14 cellular contexts compared by ENCODE assay signal in the genomic region with DNA sequence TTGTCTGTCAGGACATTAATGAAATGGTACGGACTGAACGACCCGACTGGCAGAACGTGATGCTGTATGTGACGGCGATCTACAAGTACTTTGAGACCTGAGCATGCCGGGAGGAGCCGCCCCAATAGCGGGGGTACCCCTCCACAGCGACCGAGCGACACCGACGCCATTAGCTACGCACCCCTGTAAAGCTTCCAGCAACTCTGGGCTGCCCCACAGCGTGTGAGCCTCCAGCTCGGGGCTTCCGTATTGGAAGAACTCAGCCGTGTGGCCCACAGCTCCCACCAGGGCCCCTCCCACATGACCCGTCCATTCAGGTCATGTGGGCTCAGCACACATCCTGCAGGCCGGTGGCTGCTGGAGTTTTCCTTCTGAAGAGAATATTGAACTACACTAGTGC. TPM values are rescaled to one million over a fixed set of nuclear protein-coding genes. Genes with fewer than 3 reads are reported as not detected.
"Had no signal": no experiment of that assay in that cellular context is flagged by ENCODE, and none has a peak within 500 bp of the region (broad histone marks: within the 10 kb centered on the region; RNA-seq: fewer than 3 reads in every experiment).

No MANE protein-coding gene starts in this region.

- DNase-seq: activated CD4-positive, alpha-beta T cell treated with anti-CD3 and anti-CD28 coated beads, Interleukin-2, amount 50 U/mL, for 4 hours; activated CD8-positive, alpha-beta memory T cell treated with anti-CD3 and anti-CD28 coated beads, Interleukin-2, amount 50 U/mL, for 48 hours; activated naive CD4-positive, alpha-beta T cell treated with Interleukin-2 at 50 U/mL for 16 hours; activated naive CD8-positive, alpha-beta T cell treated with anti-CD3 and anti-CD28 coated beads, Interleukin-2, amount 50 U/mL, for 24 hours; activated T-cell treated with anti-CD3 and anti-CD28 coated beads, Interleukin-2, amount 50 U/mL, for 4 hours; left lung; stimulated activated CD4-positive, alpha-beta T cell treated with anti-CD3 and anti-CD28 coated beads, Interleukin-4, amount 100 ng/mL, for 1 hour; stimulated activated naive CD8-positive, alpha-beta T cell treated with anti-CD3 and anti-CD28 coated beads, Interleukin-15, Interleukin-2, amounts not matched to agents 100 U/mL and 50 U/mL, for 24 hours; T-helper 9 cell; upper lobe of left lung had no signal

- H3K4me3 ChIP-seq: left lung, upper lobe of left lung had no signal

- H3K9me3 ChIP-seq: left lung, neutrophil, upper lobe of left lung had no signal

- H2AFZ ChIP-seq: parathyroid adenoma had no signal

- H3K9ac ChIP-seq: parathyroid adenoma had no signal

- H3K79me2 ChIP-seq: parathyroid adenoma had no signal

- H3K4me1 ChIP-seq: parathyroid adenoma had no signal

- H3K27me3 ChIP-seq: left lung, neutrophil, upper lobe of left lung had no signal

- ATAC-seq: activated naive CD8-positive, alpha-beta T cell treated with anti-CD3 and anti-CD28 coated beads, Interleukin-2, amount 50 U/mL, for 24 hours; activated T-cell treated with anti-CD3 and anti-CD28 coated beads, Interleukin-2, amount 50 U/mL, for 4 hours; left lung; natural killer cell treated with Interleukin-12 subunit alpha and Interleukin-12 subunit beta and Interleukin-15 and Interleukin-18, amount 100 ng/mL, for 72 hours; stimulated activated naive CD8-positive, alpha-beta T cell treated with anti-CD3 and anti-CD28 coated beads, Interleukin-15, Interleukin-2, amounts not matched to agents 100 U/mL and 50 U/mL, for 24 hours had no signal

- H3K27ac ChIP-seq: left lung, neutrophil, parathyroid adenoma had no signal

RNA-seq across cellular contexts. Expression of gene ADORA2A, which starts 12.9 kb away (rescaled TPM):
- total RNA-seq: epithelial cell of proximal tubule had no signal
